12 cellular contexts compared by ENCODE assay signal in the genomic region with DNA sequence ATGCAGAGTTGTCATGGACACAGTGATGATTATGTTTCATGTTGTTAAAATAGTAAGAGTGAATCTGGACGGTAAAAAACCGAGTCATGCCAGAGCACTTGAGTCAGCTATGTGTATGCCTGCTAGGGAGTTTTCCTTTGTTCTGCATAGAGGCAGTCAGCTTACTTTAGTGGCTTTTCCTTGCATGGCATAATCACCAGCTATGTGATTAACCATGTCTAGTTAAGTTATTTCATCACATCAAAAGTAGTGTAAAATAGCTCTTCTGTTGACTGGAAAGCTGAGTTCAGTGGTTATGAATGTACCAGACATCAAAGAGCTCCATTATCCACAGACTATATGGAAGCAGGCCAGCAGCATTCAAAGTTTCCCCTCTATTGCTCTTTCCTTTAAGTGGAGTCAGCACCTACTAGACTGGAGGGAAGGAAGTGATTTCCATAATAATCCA.
DNase-seq lines count a peak whose midpoint lies in the region; ATAC-seq and TF ChIP-seq lines count a peak whose summit lies in the region.
"Had no signal": no experiment of that assay in that cellular context is flagged by ENCODE, and none has a peak within 500 bp of the region (broad histone marks: within the 10 kb centered on the region; RNA-seq: fewer than 3 reads in every experiment).

No MANE protein-coding gene starts in this region.

- H3K4me1 ChIP-seq in thyroid gland, result no peaks in the 10 kb centered on the region

- no peak overlapping the region for H3K27ac ChIP-seq in SK-N-MC
- no peak overlapping the region for H3K27ac ChIP-seq in thyroid gland

- no peak overlapping the region for H3K4me3 Mint-ChIP-seq in effector memory CD8-positive, alpha-beta T cell
- H3K4me3 Mint-ChIP-seq: activated T-cell treated with anti-CD3 and anti-CD28 coated beads, Interleukin-2, amount 50 U/mL, for 4 hours; T-helper 17 cell had no signal

- no peaks in the 10 kb centered on the region for H3K36me3 Mint-ChIP-seq in effector memory CD8-positive, alpha-beta T cell (ENCODE audit: insufficient read depth)

- no peak for TF ChIP-seq POLR2A in thyroid gland (IDR thresholded peaks at IDR 0.05)

- peaks cover 2 to 8% of the 10 kb centered on the region in 2 donors for H3K9me3 Mint-ChIP-seq in effector memory CD8-positive, alpha-beta T cell
- H3K9me3 Mint-ChIP-seq: activated T-cell treated with anti-CD3 and anti-CD28 coated beads, Interleukin-2, amount 50 U/mL, for 4 hours had no signal

- no peaks in the 10 kb centered on the region for H3K36me3 ChIP-seq in SK-N-MC (ENCODE audit: insufficient read depth, low read length)
- H3K36me3 ChIP-seq in thyroid gland, result no peaks in the 10 kb centered on the region

- no peaks in the 10 kb centered on the region for H3K4me1 Mint-ChIP-seq in effector memory CD8-positive, alpha-beta T cell (ENCODE audit: low read depth in 2 of 2)
- H3K4me1 Mint-ChIP-seq: T-helper 17 cell had no signal

- no peaks in the 10 kb centered on the region for H3K27me3 Mint-ChIP-seq in effector memory CD8-positive, alpha-beta T cell
- H3K27me3 Mint-ChIP-seq: T-helper 17 cell had no signal

- no peak overlapping the region for H3K4me3 ChIP-seq in SK-N-MC
- H3K4me3 ChIP-seq in fibroblast of villous mesenchyme (ENCODE audit: low read depth, low read length), result no peak overlapping the region
- H3K4me3 ChIP-seq in thyroid gland (replicated peaks in 1 of 3), result no peak overlapping the region

- no peak overlapping the region for H3K27ac Mint-ChIP-seq in effector memory CD8-positive, alpha-beta T cell
- H3K27ac Mint-ChIP-seq: T-helper 17 cell had no signal

- intact Hi-C loops in thyroid gland (cut with DNase I), result no loop called here

- TF ChIP-seq CTCF in fibroblast of villous mesenchyme (IDR thresholded peaks at IDR 0.05; ENCODE audit: insufficient read depth, low read depth, low read length) (no peak), thyroid gland (IDR thresholded peaks at IDR 0.05) (no peak)

- no peak overlapping the region for H3K9ac ChIP-seq in SK-N-MC (ENCODE audit: insufficient read length)

- no peaks in the 10 kb centered on the region for H3K27me3 ChIP-seq in thyroid gland

- H3K9me3 ChIP-seq in SK-N-MC (ENCODE audit: low read depth, low read length), result no peaks in the 10 kb centered on the region
- no peaks in the 10 kb centered on the region for H3K9me3 ChIP-seq in thyroid gland

- DNase-seq in HPDE6-E6E7 (ENCODE audit: extremely low spot score) (peak; percentile 55), SK-N-MC (ENCODE audit: low read depth, low spot score) (peak; percentile 6), fibroblast of villous mesenchyme (ENCODE audit: low read depth) (peak; percentile 10), retina (peak; percentile 2), COLO668 (lab: John Stamatoyannopoulos, UW; ENCODE audit: unreplicated experiment) (no peak), thyroid gland (no peak)
- DNase-seq in effector memory CD8-positive, alpha-beta T cell, result no peak
- DNase-seq: activated T-cell treated with anti-CD3 and anti-CD28 coated beads, Interleukin-2, amount 50 U/mL, for 4 hours; effector CD8-positive, alpha-beta T cell; NCI-H1694; T-helper 17 cell had no signal

- 38% methylated on average over 2 of the region's 2 CpGs for whole genome bisulfite sequencing in thyroid gland, 2 donors

- ATAC-seq in effector memory CD8-positive, alpha-beta T cell (replicated peaks), result no peak
- no peak for ATAC-seq in HG03196 (IDR thresholded peaks at IDR 0.05; ENCODE audit: unreplicated experiment)
- ATAC-seq: activated T-cell treated with anti-CD3 and anti-CD28 coated beads, Interleukin-2, amount 50 U/mL, for 4 hours; T-helper 17 cell had no signal

Comparison
In these comparisons a context has a peak if more than half of its experiments do, and no peak if none do; other contexts are left out.
1. DNase-seq: peak in HPDE6-E6E7 (single experiment), SK-N-MC (single experiment), fibroblast of villous mesenchyme (single experiment) and retina (single experiment); none in effector memory CD8-positive, alpha-beta T cell (0 of 3), COLO668 (single experiment) and thyroid gland (0 of 2).